In genomic region chr10:7185367-7185690, GRCh38 we compare ENCODE assay signal across 11 cellular contexts.
A peak's percentile ranks its signal among the peaks of the same experiment; 100 is the strongest.
DNase-seq lines count a peak whose midpoint lies in the region; ATAC-seq lines count a peak whose summit lies in the region.
"Had no signal": no experiment of that assay in that cellular context is flagged by ENCODE, and none has a peak within 500 bp of the region (broad histone marks: within the 10 kb centered on the region; RNA-seq: fewer than 3 reads in every experiment).

No MANE protein-coding gene starts in this region.

- peaks cover 64% of the 10 kb centered on the region for H3K36me3 Mint-ChIP-seq in T-helper 1 cell treated with Interleukin-12 subunit alpha and Interleukin-12 subunit beta and Interleukin-4 antibody, amounts not matched to agents 30 μg/mL and 1 μg/mL, for 36 hours (ENCODE audit: low read depth)
- H3K36me3 Mint-ChIP-seq in activated T-helper 1 cell treated with anti-CD3 and anti-CD28 coated beads, Interleukin-12 subunit alpha, Interleukin-12 subunit beta, Interleukin-2, Interleukin-4 antibody, amounts not matched to agents 30 ng/mL and 10 ng/mL and 1 ng/mL, durations not matched to agents 14 hours and 24 hours and 36 hours (ENCODE audit: low read depth) = peaks cover 69% of the 10 kb centered on the region
- H3K36me3 Mint-ChIP-seq in natural killer cell treated with Interleukin-12 subunit alpha and Interleukin-12 subunit beta and Interleukin-15 and Interleukin-18, amount 100 ng/mL, for 72 hours = peaks cover 50% of the 10 kb centered on the region

- H3K27ac Mint-ChIP-seq in T-helper 1 cell treated with Interleukin-12 subunit alpha and Interleukin-12 subunit beta and Interleukin-4 antibody, amounts not matched to agents 30 μg/mL and 1 μg/mL, for 36 hours = peak overlapping the region; percentile 62
- H3K27ac Mint-ChIP-seq in activated T-helper 1 cell treated with anti-CD3 and anti-CD28 coated beads, Interleukin-12 subunit alpha, Interleukin-12 subunit beta, Interleukin-2, Interleukin-4 antibody, amounts not matched to agents 30 ng/mL and 10 ng/mL and 1 ng/mL, durations not matched to agents 14 hours and 24 hours and 36 hours = peak overlapping the region; percentile 61
- peak overlapping the region; percentile 68 to 72 for H3K27ac Mint-ChIP-seq in natural killer cell treated with Interleukin-12 subunit alpha and Interleukin-12 subunit beta and Interleukin-15 and Interleukin-18, amount 100 ng/mL, for 72 hours

- no peaks in the 10 kb centered on the region for H3K4me1 ChIP-seq in HUES6 (ENCODE audit: control insufficient read depth, insufficient read depth, low read length)
- H3K4me1 ChIP-seq: tibial artery had no signal

- no peaks in the 10 kb centered on the region for H3K27me3 Mint-ChIP-seq in T-helper 1 cell treated with Interleukin-12 subunit alpha and Interleukin-12 subunit beta and Interleukin-4 antibody, amounts not matched to agents 30 μg/mL and 1 μg/mL, for 36 hours (ENCODE audit: low read depth)
- H3K27me3 Mint-ChIP-seq in activated T-helper 1 cell treated with anti-CD3 and anti-CD28 coated beads, Interleukin-12 subunit alpha, Interleukin-12 subunit beta, Interleukin-2, Interleukin-4 antibody, amounts not matched to agents 30 ng/mL and 10 ng/mL and 1 ng/mL, durations not matched to agents 14 hours and 24 hours and 36 hours (ENCODE audit: insufficient read depth) = no peaks in the 10 kb centered on the region
- H3K27me3 Mint-ChIP-seq in natural killer cell treated with Interleukin-12 subunit alpha and Interleukin-12 subunit beta and Interleukin-15 and Interleukin-18, amount 100 ng/mL, for 72 hours = no peaks in the 10 kb centered on the region

- peaks cover 2% of the 10 kb centered on the region; the same call in 1 of the 2 replicates for H3K36me3 ChIP-seq in HUES6 (ENCODE audit: control insufficient read depth, insufficient read depth, low read length)
- H3K36me3 ChIP-seq: tibial artery had no signal

- DNase-seq in T-helper 1 cell = no peak
- DNase-seq in activated T-helper 1 cell treated with anti-CD3 and anti-CD28 coated beads, Interleukin-12 subunit alpha, Interleukin-12 subunit beta, Interleukin-2, Interleukin-4 antibody, amounts not matched to agents 30 ng/mL and 10 ng/mL and 1 ng/mL, durations not matched to agents 14 hours and 24 hours and 36 hours (ENCODE audit: low spot score) = no peak
- no peak for DNase-seq in natural killer cell treated with Interleukin-12 subunit alpha and Interleukin-12 subunit beta and Interleukin-15 and Interleukin-18, amount 100 ng/mL, for 72 hours (ENCODE audit: low spot score)
- no peak for DNase-seq in UCSD-AML1 (lab: John Stamatoyannopoulos, UW; ENCODE audit: unreplicated experiment)
- no peak for DNase-seq in NCI-H2227 treated with DMSO at 0.1 percent for 48 hours (lab: John Stamatoyannopoulos, UW)
- DNase-seq in NCI-H446 (lab: John Stamatoyannopoulos, UW) = no peak
- DNase-seq: heart right ventricle, tibial artery had no signal

- no peaks in the 10 kb centered on the region for H3K27me3 ChIP-seq in HUES6 (ENCODE audit: control insufficient read depth, insufficient read depth, low read length)
- H3K27me3 ChIP-seq: heart right ventricle, tibial artery had no signal

- H3K27ac ChIP-seq in HUES6 (ENCODE audit: low read depth, low read length) = peak overlapping the region; percentile 16; the same call in 1 of the 2 replicates
- H3K27ac ChIP-seq: tibial artery had no signal

- peak in 1 of 2 donors; percentile 67 for ATAC-seq in natural killer cell treated with Interleukin-12 subunit alpha and Interleukin-12 subunit beta and Interleukin-15 and Interleukin-18, amount 100 ng/mL, for 72 hours

- peak overlapping the region; percentile 15 for H3K4me3 Mint-ChIP-seq in T-helper 1 cell treated with Interleukin-12 subunit alpha and Interleukin-12 subunit beta and Interleukin-4 antibody, amounts not matched to agents 30 μg/mL and 1 μg/mL, for 36 hours
- peak overlapping the region; percentile 34 for H3K4me3 Mint-ChIP-seq in activated T-helper 1 cell treated with anti-CD3 and anti-CD28 coated beads, Interleukin-12 subunit alpha, Interleukin-12 subunit beta, Interleukin-2, Interleukin-4 antibody, amounts not matched to agents 30 ng/mL and 10 ng/mL and 1 ng/mL, durations not matched to agents 14 hours and 24 hours and 36 hours
- peak overlapping the region; percentile 62 for H3K4me3 Mint-ChIP-seq in natural killer cell treated with Interleukin-12 subunit alpha and Interleukin-12 subunit beta and Interleukin-15 and Interleukin-18, amount 100 ng/mL, for 72 hours

- no peaks in the 10 kb centered on the region for H3K9me3 ChIP-seq in HUES6 (ENCODE audit: control insufficient read depth, insufficient read depth, low read depth, low read length)
- H3K9me3 ChIP-seq: heart right ventricle, tibial artery had no signal

- peaks cover 28% of the 10 kb centered on the region for H3K4me1 Mint-ChIP-seq in T-helper 1 cell treated with Interleukin-12 subunit alpha and Interleukin-12 subunit beta and Interleukin-4 antibody, amounts not matched to agents 30 μg/mL and 1 μg/mL, for 36 hours (ENCODE audit: low read depth)
- peaks cover 59% of the 10 kb centered on the region for H3K4me1 Mint-ChIP-seq in activated T-helper 1 cell treated with anti-CD3 and anti-CD28 coated beads, Interleukin-12 subunit alpha, Interleukin-12 subunit beta, Interleukin-2, Interleukin-4 antibody, amounts not matched to agents 30 ng/mL and 10 ng/mL and 1 ng/mL, durations not matched to agents 14 hours and 24 hours and 36 hours (ENCODE audit: low read depth)
- H3K4me1 Mint-ChIP-seq in natural killer cell treated with Interleukin-12 subunit alpha and Interleukin-12 subunit beta and Interleukin-15 and Interleukin-18, amount 100 ng/mL, for 72 hours (ENCODE audit: low read depth in 2 of 2) = peaks cover 51 to 55% of the 10 kb centered on the region in 2 donors

- H3K9ac ChIP-seq in HUES6 (ENCODE audit: low read length) = no peak overlapping the region

- intact Hi-C loops in activated T-helper 1 cell treated with anti-CD3 and anti-CD28 coated beads, Interleukin-12 subunit alpha, Interleukin-12 subunit beta, Interleukin-2, Interleukin-4 antibody, amounts not matched to agents 30 ng/mL and 10 ng/mL and 1 ng/mL, durations not matched to agents 14 hours and 24 hours and 36 hours (cut with micrococcal nuclease) = loop anchor here (1.0 kb wide), 3 partner anchors 8 to 75 kb away; no protein-coding TSS in a partner anchor

- H3K4me3 ChIP-seq in HUES6 (ENCODE audit: low read depth, low read length) = no peak overlapping the region
- H3K4me3 ChIP-seq: skin epidermis, tibial artery had no signal

- H3K9me3 Mint-ChIP-seq in T-helper 1 cell treated with Interleukin-12 subunit alpha and Interleukin-12 subunit beta and Interleukin-4 antibody, amounts not matched to agents 30 μg/mL and 1 μg/mL, for 36 hours = peaks cover 23% of the 10 kb centered on the region
- peaks cover 28% of the 10 kb centered on the region for H3K9me3 Mint-ChIP-seq in activated T-helper 1 cell treated with anti-CD3 and anti-CD28 coated beads, Interleukin-12 subunit alpha, Interleukin-12 subunit beta, Interleukin-2, Interleukin-4 antibody, amounts not matched to agents 30 ng/mL and 10 ng/mL and 1 ng/mL, durations not matched to agents 14 hours and 24 hours and 36 hours
- no peaks in the 10 kb centered on the region for H3K9me3 Mint-ChIP-seq in natural killer cell treated with Interleukin-12 subunit alpha and Interleukin-12 subunit beta and Interleukin-15 and Interleukin-18, amount 100 ng/mL, for 72 hours
